8 cellular contexts compared by ENCODE assay signal in the genomic region with DNA sequence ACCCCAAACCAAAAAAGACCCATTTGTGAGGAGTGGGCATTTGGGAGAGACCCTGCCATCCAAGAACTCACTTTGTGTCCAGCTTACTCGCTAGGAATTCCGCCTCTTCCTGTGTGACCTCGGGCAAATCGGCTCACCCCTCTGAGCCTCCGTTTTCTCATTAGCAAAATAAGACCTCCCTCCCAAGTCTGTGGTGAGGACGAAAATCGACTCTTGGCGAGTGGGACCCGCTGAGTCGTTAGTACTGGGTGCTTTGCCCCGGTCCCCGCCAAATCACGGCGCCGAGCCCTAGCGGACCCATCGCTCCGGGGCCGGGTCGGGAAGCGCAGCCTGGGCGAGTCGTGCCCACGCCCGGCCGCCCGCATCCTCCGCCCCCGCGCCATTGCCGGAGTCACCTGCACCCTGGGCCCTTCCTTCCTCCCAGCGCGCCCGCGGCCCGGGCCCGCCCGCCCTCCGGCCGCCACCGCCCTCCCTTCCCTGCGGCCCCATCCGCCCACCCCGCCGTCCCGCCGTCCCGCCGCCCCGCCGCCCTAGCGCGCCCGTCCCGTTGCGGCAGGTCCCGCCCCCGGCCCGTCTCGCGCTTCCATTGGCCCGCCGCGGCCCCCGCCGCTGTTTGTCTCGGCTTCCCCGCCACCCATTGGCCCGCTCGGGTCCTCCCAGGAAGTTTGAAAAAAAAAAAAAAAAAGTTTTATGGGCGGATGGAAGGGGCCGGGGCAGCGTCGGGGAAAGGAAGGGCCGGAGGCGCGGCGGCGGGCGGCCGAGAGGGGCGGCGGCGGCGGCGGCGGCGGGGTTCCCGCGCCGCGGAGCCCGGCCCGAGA. TPM values are rescaled to one million over a fixed set of nuclear protein-coding genes. Genes with fewer than 3 reads are reported as not detected.
DNase-seq lines count a peak whose midpoint lies in the region; ATAC-seq and TF ChIP-seq lines count a peak whose summit lies in the region.

No MANE protein-coding gene starts in this region.

- H3K4me3 Mint-ChIP-seq in activated naive CD8-positive, alpha-beta T cell treated with anti-CD3 and anti-CD28 coated beads, Interleukin-2, amount 10 ng/mL, durations not matched to agents 7 days and 5 days, result peak overlapping the region; percentile 92

- H3K4me1 ChIP-seq in GM23248 (ENCODE audit: insufficient read depth) (peaks cover 67% of the 10 kb centered on the region), ovary (ENCODE audit: insufficient read depth) (peaks cover 32% of the 10 kb centered on the region), testis (peaks cover 39% of the 10 kb centered on the region)

- peak; percentile 92 for ATAC-seq in activated naive CD8-positive, alpha-beta T cell treated with anti-CD3 and anti-CD28 coated beads, Interleukin-2, amount 10 ng/mL, durations not matched to agents 7 days and 5 days (ENCODE audit: low read depth)
- ATAC-seq in Right ventricle myocardium inferior, result peak; percentile 67

- peak overlapping the region; percentile 71 for H3K27ac ChIP-seq in GM23248
- peak overlapping the region; percentile 70 for H3K27ac ChIP-seq in SU-DHL-6 (ENCODE audit: low read depth, low read length)
- peak overlapping the region; percentile 87 to 93 for H3K27ac ChIP-seq in ovary
- peak overlapping the region; percentile 72 to 93 for H3K27ac ChIP-seq in testis

- H3K27me3 Mint-ChIP-seq in activated naive CD8-positive, alpha-beta T cell treated with anti-CD3 and anti-CD28 coated beads, Interleukin-2, amount 10 ng/mL, durations not matched to agents 7 days and 5 days, result no peaks in the 10 kb centered on the region

- H3K9me2 ChIP-seq in GM23248 (ENCODE audit: insufficient read depth) (no peaks in the 10 kb centered on the region), SU-DHL-6 (replicated peaks; ENCODE audit: insufficient read depth, low read length) (no peaks in the 10 kb centered on the region)

- TF ChIP-seq CTCF in SU-DHL-6 (IDR thresholded peaks at IDR 0.05; ENCODE audit: insufficient read depth, low read length, poor library complexity, severe bottlenecking), result no peak
- TF ChIP-seq CTCF in ovary (IDR thresholded peaks at IDR 0.05), result no peak
- TF ChIP-seq CTCF in testis (IDR thresholded peaks at IDR 0.05), result no peak

- no peaks in the 10 kb centered on the region for H3K9me3 Mint-ChIP-seq in activated naive CD8-positive, alpha-beta T cell treated with anti-CD3 and anti-CD28 coated beads, Interleukin-2, amount 10 ng/mL, durations not matched to agents 7 days and 5 days

- H2AFZ ChIP-seq in GM23248, result peak overlapping the region; percentile 64
- peak overlapping the region; percentile 82 for H2AFZ ChIP-seq in SU-DHL-6 (ENCODE audit: low read depth, low read length, severe bottlenecking)

- WGBS in GM23248 (ENCODE audit: low coverage in 1 of 2, low lambda C conversion rate in 2 of 2, missing lambda C conversion rate in 2 of 2), 2 experiments, result 1% methylated on average over 12 to 71 of the region's 94 CpGs
- WGBS in ovary, 3 donors, result 0 to 1% (median 0%) methylated on average over 63 to 94 of the region's 94 CpGs
- 0 to 1% methylated on average over 33 to 78 of the region's 94 CpGs for WGBS in testis, 2 donors

- H3F3A ChIP-seq in GM23248 (ENCODE audit: insufficient read depth) (peaks cover 56% of the 10 kb centered on the region), SU-DHL-6 (ENCODE audit: insufficient read depth) (no peaks in the 10 kb centered on the region; the same call in 1 of the 2 replicates)

- no peaks in the 10 kb centered on the region for H3K27me3 ChIP-seq in GM23248 (replicated peaks; ENCODE audit: insufficient read depth)
- H3K27me3 ChIP-seq in MG63, result no peaks in the 10 kb centered on the region
- no peaks in the 10 kb centered on the region for H3K27me3 ChIP-seq in SU-DHL-6 (ENCODE audit: low read length)
- no peaks in the 10 kb centered on the region for H3K27me3 ChIP-seq in ovary
- no peaks in the 10 kb centered on the region for H3K27me3 ChIP-seq in testis

- in situ Hi-C loops in GM23248 (cut with MboI), result no loop called here

- intact Hi-C loops in Right ventricle myocardium inferior (cut with DNase I), result loop anchor here (2.0 to 5.0 kb wide), 2 partner anchors 58 to 59 kb away; a partner anchor contains a TSS
- intact Hi-C loops in ovary (cut with DNase I), result loop anchor here in 2 of 4 donors (5.0 kb wide), 1 partner anchor 68 kb away; a partner anchor contains a TSS
- intact Hi-C loops in testis (cut with DNase I; ENCODE audit: low total_unique reads), result no loop called here

- TF ChIP-seq POLR2A in ovary (IDR thresholded peaks at IDR 0.05), result no peak
- TF ChIP-seq POLR2A in testis (IDR thresholded peaks at IDR 0.05), result no peak

- H3K36me3 Mint-ChIP-seq in activated naive CD8-positive, alpha-beta T cell treated with anti-CD3 and anti-CD28 coated beads, Interleukin-2, amount 10 ng/mL, durations not matched to agents 7 days and 5 days, result peaks cover 9% of the 10 kb centered on the region

- H3K9me3 ChIP-seq in GM23248 (ENCODE audit: low read depth) (no peaks in the 10 kb centered on the region), MG63 (no peaks in the 10 kb centered on the region), SU-DHL-6 (ENCODE audit: insufficient read depth, low read length) (no peaks in the 10 kb centered on the region), ovary (no peaks in the 10 kb centered on the region), testis (no peaks in the 10 kb centered on the region)

- POLR2A ChIA-PET in activated naive CD8-positive, alpha-beta T cell treated with anti-CD3 and anti-CD28 coated beads, Interleukin-2, amount 10 ng/mL, durations not matched to agents 7 days and 5 days (lab: Charles Lee), result no interaction called here

- peaks cover 28% of the 10 kb centered on the region for H3K4me1 Mint-ChIP-seq in activated naive CD8-positive, alpha-beta T cell treated with anti-CD3 and anti-CD28 coated beads, Interleukin-2, amount 10 ng/mL, durations not matched to agents 7 days and 5 days

- H3K9ac ChIP-seq in GM23248 (peak overlapping the region; percentile 95), SU-DHL-6 (ENCODE audit: low read length) (peak overlapping the region; percentile 96)

- no peak for TF ChIP-seq EP300 in ovary (IDR thresholded peaks at IDR 0.05)

- DNase-seq in DMS53 (lab: John Stamatoyannopoulos, UW) (peak; percentile 82), GM23248 (peak; percentile 95), MG63 (peak; percentile 94), Right ventricle myocardium inferior (ENCODE audit: missing footprints) (peak; percentile 97), ovary (peak; percentile 91 to 93 (median 92)), testis (peak; percentile 94)
- peak; percentile 89 for DNase-seq in activated naive CD8-positive, alpha-beta T cell treated with anti-CD3 and anti-CD28 coated beads, Interleukin-2, amount 10 ng/mL, durations not matched to agents 7 days and 5 days

- H3K27ac Mint-ChIP-seq in activated naive CD8-positive, alpha-beta T cell treated with anti-CD3 and anti-CD28 coated beads, Interleukin-2, amount 10 ng/mL, durations not matched to agents 7 days and 5 days, result peak overlapping the region; percentile 82

- peaks cover 42% of the 10 kb centered on the region for H3K79me2 ChIP-seq in GM23248 (ENCODE audit: insufficient read depth)
- H3K79me2 ChIP-seq in SU-DHL-6 (ENCODE audit: insufficient read depth, low read length), result peaks cover 23% of the 10 kb centered on the region

- H3K4me2 ChIP-seq in GM23248 (ENCODE audit: unreplicated experiment), result peak overlapping the region; percentile 86
- H3K4me2 ChIP-seq in SU-DHL-6 (ENCODE audit: low read depth, low read length, poor library complexity, severe bottlenecking), result peak overlapping the region; percentile 79

- H3K4me3 ChIP-seq in GM23248 (peak overlapping the region; percentile 99), MG63 (peak overlapping the region; percentile 97), SU-DHL-6 (ENCODE audit: insufficient read depth, low read length, poor library complexity, severe bottlenecking) (peak overlapping the region; percentile 95), ovary (peak overlapping the region; percentile 84), testis (peak overlapping the region; percentile 85 to 91)

- H3K36me3 ChIP-seq in GM23248 (ENCODE audit: low read depth), result no peaks in the 10 kb centered on the region
- peaks cover 40% of the 10 kb centered on the region for H3K36me3 ChIP-seq in MG63
- H3K36me3 ChIP-seq in SU-DHL-6 (ENCODE audit: low read length), result no peaks in the 10 kb centered on the region
- H3K36me3 ChIP-seq in ovary, result no peaks in the 10 kb centered on the region
- no peaks in the 10 kb centered on the region for H3K36me3 ChIP-seq in testis (ENCODE audit: low read depth, missing control alignments)

- no peaks in the 10 kb centered on the region for H4K20me1 ChIP-seq in GM23248 (ENCODE audit: insufficient read depth)
- no peaks in the 10 kb centered on the region for H4K20me1 ChIP-seq in SU-DHL-6 (ENCODE audit: low read depth, low read length)

RNA-seq across cellular contexts. Expression of a gene that starts 48.9 kb away (rescaled TPM):
- total RNA-seq in GM23248 (2014; rRNA removed; shearing (Covaris generic)), result 127 and 135 TPM in 2 replicates
- polyA plus RNA-seq in GM23248 (2016; fragmentation: Nextera tagmentation; extraction: Ambion mirVana), result 123 and 130 TPM in 2 replicates
- total RNA-seq in MG63 (2014; rRNA removed; shearing (Covaris generic); ENCODE audit: low replicate concordance), result 154 and 194 TPM in 2 replicates
- 10 to 100 TPM; 41.4 to 44.4 TPM for total RNA-seq in activated naive CD8-positive, alpha-beta T cell treated with anti-CD3 and anti-CD28 coated beads, Interleukin-2, amount 10 ng/mL, durations not matched to agents 7 days and 5 days
- 90.1 TPM for total RNA-seq in Right ventricle myocardium inferior
- 100 to 1,000 TPM in 2 of 7 donors, 10 to 100 TPM in 5; 54.6 to 175 (median 88.7) TPM for total RNA-seq in ovary
- polyA plus RNA-seq in ovary, result 10 to 100 TPM; 19.5 to 69.5 TPM
- 10 to 100 TPM; 74.0 to 80.2 TPM for total RNA-seq in testis
- 52.9 TPM for polyA plus RNA-seq in testis (ENCODE audit: insufficient read depth, low read depth, low replicate concordance)

RNA-seq across cellular contexts. Expression of a gene that starts 59.6 kb away (rescaled TPM):
- total RNA-seq in GM23248 (2014; rRNA removed; shearing (Covaris generic)), result 4.9 and 19.1 TPM in 2 replicates
- polyA plus RNA-seq in GM23248 (2016; fragmentation: Nextera tagmentation; extraction: Ambion mirVana) (24.9 and 25.1 TPM in 2 replicates), ovary (10 to 100 TPM in 1 of 2 donors, 1 to 10 TPM in 1; 7.6 to 19.3 TPM), testis (ENCODE audit: insufficient read depth, low read depth, low replicate concordance) (76.2 TPM)
- 61.0 and 111 TPM in 2 replicates for total RNA-seq in MG63 (2014; rRNA removed; shearing (Covaris generic); ENCODE audit: low replicate concordance)
- total RNA-seq in activated naive CD8-positive, alpha-beta T cell treated with anti-CD3 and anti-CD28 coated beads, Interleukin-2, amount 10 ng/mL, durations not matched to agents 7 days and 5 days, result 10 to 100 TPM; 42.8 to 50.4 TPM
- total RNA-seq in Right ventricle myocardium inferior (14.1 TPM), ovary (10 to 100 TPM; 11.9 to 36.0 (median 20.3) TPM), testis (10 to 100 TPM; 46.6 to 51.2 TPM)

Comparison
In these comparisons a context has a peak if more than half of its experiments do, and no peak if none do; other contexts are left out.
1. Peak in every context shown above with its lines: DNase-seq, ATAC-seq, H3K4me3 ChIP-seq and H3K27ac ChIP-seq.